Comparison of ENCODE assay signal across 19 cellular contexts in genomic region chr15:72481015-72481659, GRCh38. TPM values are rescaled to one million over a fixed set of nuclear protein-coding genes. Genes with fewer than 3 reads are reported as not detected.
DNase-seq lines count a peak whose midpoint lies in the region; ATAC-seq and TF ChIP-seq lines count a peak whose summit lies in the region.
"Had no signal": no experiment of that assay in that cellular context is flagged by ENCODE, and none has a peak within 500 bp of the region (broad histone marks: within the 10 kb centered on the region; RNA-seq: fewer than 3 reads in every experiment).

No MANE protein-coding gene starts in this region.

- peaks cover 100% of the 10 kb centered on the region for H3K79me2 ChIP-seq in hepatocyte

- peaks cover 70% of the 10 kb centered on the region in 2 donors for H3K4me1 Mint-ChIP-seq in natural killer cell
- H3K4me1 Mint-ChIP-seq in natural killer cell treated with Interleukin-12 subunit alpha and Interleukin-12 subunit beta and Interleukin-15 and Interleukin-18, amount 100 ng/mL, for 72 hours (ENCODE audit: low read depth in 2 of 2): peaks cover 46 to 47% of the 10 kb centered on the region in 2 donors
- peaks cover 40% of the 10 kb centered on the region for H3K4me1 Mint-ChIP-seq in T-helper 17 cell
- H3K4me1 Mint-ChIP-seq in type B pancreatic cell (ENCODE audit: unreplicated experiment): peaks cover 20% of the 10 kb centered on the region

- H4K20me1 ChIP-seq in hepatocyte (ENCODE audit: insufficient read depth, poor library complexity, severe bottlenecking): peaks cover 100% of the 10 kb centered on the region

- H3K4me2 ChIP-seq in hepatocyte: peak overlapping the region; percentile 0

- no peaks in the 10 kb centered on the region for H3K9me3 Mint-ChIP-seq in natural killer cell
- H3K9me3 Mint-ChIP-seq in natural killer cell treated with Interleukin-12 subunit alpha and Interleukin-12 subunit beta and Interleukin-15 and Interleukin-18, amount 100 ng/mL, for 72 hours: no peaks in the 10 kb centered on the region
- H3K9me3 Mint-ChIP-seq in type B pancreatic cell: peaks cover 4% of the 10 kb centered on the region

- no peaks in the 10 kb centered on the region for H3K27me3 ChIP-seq in hepatocyte
- H3K27me3 ChIP-seq: body of pancreas, foreskin keratinocyte, right atrium auricular region had no signal

- H3K4me3 Mint-ChIP-seq in natural killer cell: peak overlapping the region; percentile 18
- no peak overlapping the region for H3K4me3 Mint-ChIP-seq in natural killer cell treated with Interleukin-12 subunit alpha and Interleukin-12 subunit beta and Interleukin-15 and Interleukin-18, amount 100 ng/mL, for 72 hours
- peak overlapping the region; percentile 67 for H3K4me3 Mint-ChIP-seq in T-helper 17 cell
- H3K4me3 Mint-ChIP-seq in type B pancreatic cell: peak overlapping the region; percentile 48

- no peak for ATAC-seq in natural killer cell
- ATAC-seq in natural killer cell treated with Interleukin-12 subunit alpha and Interleukin-12 subunit beta and Interleukin-15 and Interleukin-18, amount 100 ng/mL, for 72 hours: no peak
- ATAC-seq in T-helper 17 cell: no peak
- ATAC-seq in HG02610 (IDR thresholded peaks at IDR 0.05; ENCODE audit: unreplicated experiment): no peak
- ATAC-seq: body of pancreas, foreskin keratinocyte, PC-3 had no signal

- intact Hi-C loops in natural killer cell (cut with micrococcal nuclease): no loop called here

- H3K36me3 ChIP-seq in hepatocyte (replicated peaks; ENCODE audit: insufficient read depth, low read depth): no peaks in the 10 kb centered on the region
- H3K36me3 ChIP-seq: right atrium auricular region had no signal

- peak overlapping the region in 1 of 2 donors; percentile 43 for H3K27ac Mint-ChIP-seq in natural killer cell
- peak overlapping the region in 1 of 2 donors; percentile 45 for H3K27ac Mint-ChIP-seq in natural killer cell treated with Interleukin-12 subunit alpha and Interleukin-12 subunit beta and Interleukin-15 and Interleukin-18, amount 100 ng/mL, for 72 hours
- H3K27ac Mint-ChIP-seq in T-helper 17 cell: peak overlapping the region; percentile 74
- peak overlapping the region; percentile 40 for H3K27ac Mint-ChIP-seq in type B pancreatic cell

- no peak for DNase-seq in natural killer cell
- no peak for DNase-seq in natural killer cell treated with Interleukin-12 subunit alpha and Interleukin-12 subunit beta and Interleukin-15 and Interleukin-18, amount 100 ng/mL, for 72 hours (ENCODE audit: low spot score)
- no peak for DNase-seq in T-helper 17 cell
- DNase-seq in hepatocyte (ENCODE audit: low spot score): no peak
- DNase-seq in type B pancreatic cell (ENCODE audit: extremely low spot score, unreplicated experiment): no peak
- no peak for DNase-seq in germinal center (ENCODE audit: low spot score)
- no peak for DNase-seq in DMS 273 (lab: John Stamatoyannopoulos, UW; ENCODE audit: unreplicated experiment)
- DNase-seq: activated gamma-delta T cell treated with Interleukin-2 at 50 U/mL for 16 hours, body of pancreas, Calu3, cortex of kidney, foreskin keratinocyte, GOT3, NCI-H187 treated with DMSO at 0.1 percent for 48 hours, nucleus accumbens, PC-3, T-helper 2 cell had no signal

- TF ChIP-seq CTCF in natural killer cell (IDR thresholded peaks at IDR 0.05) (no peak), hepatocyte (IDR thresholded peaks at IDR 0.05; ENCODE audit: poor library complexity) (no peak), type B pancreatic cell (conservative IDR thresholded peaks at IDR 0.05) (no peak)

- no peak overlapping the region for H3K27ac ChIP-seq in hepatocyte
- H3K27ac ChIP-seq: body of pancreas, foreskin keratinocyte, right atrium auricular region had no signal

- peaks cover 14% of the 10 kb centered on the region for H3K4me1 ChIP-seq in hepatocyte (ENCODE audit: insufficient read depth)

- H3K27me3 Mint-ChIP-seq in natural killer cell (ENCODE audit: low read depth in 2 of 2): no peaks in the 10 kb centered on the region
- H3K27me3 Mint-ChIP-seq in natural killer cell treated with Interleukin-12 subunit alpha and Interleukin-12 subunit beta and Interleukin-15 and Interleukin-18, amount 100 ng/mL, for 72 hours: no peaks in the 10 kb centered on the region
- H3K27me3 Mint-ChIP-seq in T-helper 17 cell: no peaks in the 10 kb centered on the region
- H3K27me3 Mint-ChIP-seq in type B pancreatic cell: no peaks in the 10 kb centered on the region

- no peaks in the 10 kb centered on the region for H3K36me3 Mint-ChIP-seq in natural killer cell
- no peaks in the 10 kb centered on the region for H3K36me3 Mint-ChIP-seq in natural killer cell treated with Interleukin-12 subunit alpha and Interleukin-12 subunit beta and Interleukin-15 and Interleukin-18, amount 100 ng/mL, for 72 hours
- H3K36me3 Mint-ChIP-seq in T-helper 17 cell (ENCODE audit: low read depth): peaks cover 2% of the 10 kb centered on the region
- H3K36me3 Mint-ChIP-seq in type B pancreatic cell: peaks cover 50% of the 10 kb centered on the region

- H3K9me2 ChIP-seq in hepatocyte (replicated peaks; ENCODE audit: insufficient read depth): no peaks in the 10 kb centered on the region

- WGBS in hepatocyte (ENCODE audit: low lambda C conversion rate, missing lambda C conversion rate): 87% methylated on average over 3 of the region's 3 CpGs

- H2AFZ ChIP-seq in hepatocyte: no peak overlapping the region

- no peak overlapping the region for H3K4me3 ChIP-seq in hepatocyte
- H3K4me3 ChIP-seq: body of pancreas, right atrium auricular region had no signal

- H3K9me3 ChIP-seq in T-helper 17 cell (ENCODE audit: control insufficient read depth, low read length, poor library complexity, severe bottlenecking) (no peaks in the 10 kb centered on the region), hepatocyte (ENCODE audit: low read depth) (no peaks in the 10 kb centered on the region)
- H3K9me3 ChIP-seq: body of pancreas, right atrium auricular region had no signal

RNA-seq across cellular contexts. Expression of gene ARIH1, which starts 7.0 kb away (rescaled TPM):
- 100 to 1,000 TPM; 193 to 212 (median 212) TPM for total RNA-seq in natural killer cell
- total RNA-seq in natural killer cell treated with Interleukin-12 subunit alpha and Interleukin-12 subunit beta and Interleukin-15 and Interleukin-18, amount 100 ng/mL, for 72 hours: 100 to 1,000 TPM; 155 to 175 TPM
- 100 to 1,000 TPM; 202 to 238 TPM for total RNA-seq in T-helper 17 cell
- 61.6 and 62.1 TPM in 2 replicates for total RNA-seq in hepatocyte
- polyA plus RNA-seq in hepatocyte: 62.9 and 76.3 TPM in 2 replicates
- 172 and 199 TPM in 2 replicates for total RNA-seq in type B pancreatic cell (ENCODE audit: low replicate concordance)
